17 cellular contexts compared by ENCODE assay signal in genomic region chr4:128357286-128357685, GRCh38.
DNase-seq lines count a peak whose midpoint lies in the region; ATAC-seq and TF ChIP-seq lines count a peak whose summit lies in the region.
"Had no signal": no experiment of that assay in that cellular context is flagged by ENCODE, and none has a peak within 500 bp of the region (broad histone marks: within the 10 kb centered on the region; RNA-seq: fewer than 3 reads in every experiment).

No MANE protein-coding gene starts in this region.

- no peaks in the 10 kb centered on the region for H3K27me3 ChIP-seq in heart right ventricle
- H3K27me3 ChIP-seq: ovary, testis had no signal

- H3K4me3 ChIP-seq in heart right ventricle = no peak overlapping the region
- no peak overlapping the region for H3K4me3 ChIP-seq in mesodermal cell (ENCODE audit: extremely low read depth, insufficient read depth, low read length, poor library complexity, severe bottlenecking)
- H3K4me3 ChIP-seq: ovary, testis had no signal

- peak overlapping the region in 8 of 10 donors; percentile 31 to 81 (median 74) for H3K27ac ChIP-seq in heart right ventricle
- H3K27ac ChIP-seq in mesodermal cell (ENCODE audit: low read depth, low read length, severe bottlenecking) = peak overlapping the region; percentile 71
- H3K27ac ChIP-seq: ovary, testis had no signal

- no peak for ATAC-seq in heart right ventricle
- no peak for ATAC-seq in Right ventricle myocardium superior (ENCODE audit: poor library complexity)
- no peak for ATAC-seq in HG02763 (IDR thresholded peaks at IDR 0.05; ENCODE audit: unreplicated experiment)
- ATAC-seq: activated CD4-positive, alpha-beta T cell treated with anti-CD3 and anti-CD28 coated beads for 36 hours; Panc1 had no signal

- H3K9me3 ChIP-seq in heart right ventricle = no peaks in the 10 kb centered on the region
- peaks cover 12% of the 10 kb centered on the region for H3K9me3 ChIP-seq in mesodermal cell (ENCODE audit: control insufficient read depth, low read length)
- H3K9me3 ChIP-seq: ovary, testis had no signal

- intact Hi-C loops in heart right ventricle (cut with DNase I) (loop anchor here in 3 of 10 donors (5.0 kb wide), 1 partner anchor 70 kb away; the partner anchor contains the start of gene PGRMC2 (in 3 of the 3)), Right ventricle myocardium superior (cut with DNase I) (no loop called here)

- DNase-seq in heart right ventricle (no peak), Right ventricle myocardium superior (no peak), astrocyte of the hippocampus (ENCODE audit: low read depth, low spot score) (peak; percentile 20), NK-92 (lab: John Stamatoyannopoulos, UW; ENCODE audit: unreplicated experiment) (no peak)
- no peak for DNase-seq in stimulated activated CD4-positive, alpha-beta T cell treated with anti-CD3 and anti-CD28 coated beads, Interleukin-12 subunit alpha, Interleukin-12 subunit beta, amount 100 ng/mL, for 4 hours
- DNase-seq in stimulated activated CD4-positive, alpha-beta T cell treated with anti-CD3 and anti-CD28 coated beads, Interleukin-4, amount 100 ng/mL, for 4 hours = no peak
- DNase-seq: activated CD4-positive, alpha-beta T cell treated with anti-CD3 and anti-CD28 coated beads for 36 hours; activated CD8-positive, alpha-beta memory T cell treated with anti-CD3 and anti-CD28 coated beads, Interleukin-2, amount 50 U/mL, for 4 hours; activated gamma-delta T cell treated with Interleukin-2 at 50 U/mL for 16 hours; C1 segment of cervical spinal cord; NCI-H748 treated with DMSO at 0.1 percent for 48 hours; ovary; small intestine; testis had no signal

- no peak for TF ChIP-seq CTCF in heart right ventricle (IDR thresholded peaks at IDR 0.05)

- H3K4me1 ChIP-seq in heart right ventricle (peaks cover 0 to 53% (median 37%) of the 10 kb centered on the region in 9 donors), mesodermal cell (ENCODE audit: control insufficient read depth, insufficient read depth, low read length, poor library complexity, severe bottlenecking) (peaks cover 48% of the 10 kb centered on the region)

- WGBS in heart right ventricle, 2 donors = 43 to 46% methylated on average over 2 of the region's 2 CpGs
- WGBS in mesodermal cell (ENCODE audit: insufficient coverage in 2 of 2), 2 experiments = 44% methylated on average over 1 of the region's 2 CpGs; no CpG with 5 or more reads in 1 of the 2 experiments

- H3K36me3 ChIP-seq in heart right ventricle (no peaks in the 10 kb centered on the region), mesodermal cell (ENCODE audit: control insufficient read depth, insufficient read depth, low read length) (no peaks in the 10 kb centered on the region)
- H3K36me3 ChIP-seq: ovary had no signal
